ENCODE assay signal across 8 cellular contexts in the genomic region with DNA sequence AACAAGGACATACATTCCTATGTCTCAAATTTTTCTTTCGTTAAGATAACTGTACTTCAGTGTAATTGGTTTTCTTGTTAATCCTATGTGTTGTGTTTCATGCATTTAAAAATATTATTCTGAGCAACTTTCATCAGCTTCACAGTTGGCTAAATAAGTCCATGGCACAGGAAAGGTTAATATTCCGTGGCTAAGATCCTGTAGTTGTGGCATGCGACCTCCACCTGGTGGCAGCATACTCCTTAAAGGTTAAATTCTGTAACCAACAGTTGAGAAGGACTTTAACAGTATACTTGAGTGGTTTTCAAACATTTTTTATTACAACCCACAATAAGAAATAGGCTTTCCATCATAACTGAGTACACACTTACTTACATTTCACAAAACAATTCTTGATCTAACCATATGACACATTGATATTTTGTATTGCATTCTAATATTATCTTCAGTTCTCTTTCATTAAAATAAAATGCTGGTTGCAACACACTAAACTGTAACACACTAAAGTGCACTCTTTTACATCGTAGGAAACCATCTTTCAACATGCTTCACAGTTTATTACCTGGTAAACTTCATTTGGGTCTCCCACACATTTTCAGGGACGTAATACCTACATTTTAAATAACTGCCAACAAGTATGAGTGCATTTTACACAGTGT.
A peak's percentile ranks its signal among the peaks of the same experiment; 100 is the strongest.
DNase-seq lines count a peak whose midpoint lies in the region; ATAC-seq, FAIRE-seq and TF ChIP-seq lines count a peak whose summit lies in the region.

No MANE protein-coding gene starts in this region.

- in situ Hi-C loops in K562 (cut with MboI): no loop called here

- H3K4me1 ChIP-seq in PC-9 (replicated peaks; ENCODE audit: insufficient read depth) (peaks cover 29% of the 10 kb centered on the region), K562 (replicated peaks in 1 of 2; ENCODE audit: control insufficient read depth in 2 of 2, insufficient read depth in 2 of 2, low read length in 2 of 2) (no peaks in the 10 kb centered on the region; a peak in 1 of 5 replicates)

- BruUV-seq in PC-9 (replicated peaks; lab: Mats Ljungman, UMichigan): no TSS peak
- no TSS peak for BruUV-seq in K562 (replicated peaks; lab: Mats Ljungman, UMichigan)

- no peak overlapping the region for H3K4me2 ChIP-seq in PC-9
- H3K4me2 ChIP-seq in K562 (ENCODE audit: insufficient read depth, low read length): no peak overlapping the region

- TF ChIP-seq EP300 in Ishikawa (IDR thresholded peaks at IDR 0.05; ENCODE audit: borderline replicate concordance): no peak
- no peak for TF ChIP-seq EP300 in K562 (IDR thresholded peaks at IDR 0.05; ENCODE audit: low read length)

- no peak overlapping the region for H3K4me3 ChIP-seq in PC-9
- H3K4me3 ChIP-seq in K562: no peak overlapping the region

- H3K9me3 ChIP-seq in PC-9 (ENCODE audit: insufficient read depth, low read depth) (no peaks in the 10 kb centered on the region), K562 (replicated peaks; ENCODE audit: control insufficient read depth, insufficient read depth, low read depth, low read length) (no peaks in the 10 kb centered on the region)

- 25% methylated on average over 5 of the region's 5 CpGs for WGBS in K562 (ENCODE audit: insufficient coverage, low coverage, missing lambda C conversion rate)

- H3K36me3 ChIP-seq in PC-9 (ENCODE audit: low read depth) (no peaks in the 10 kb centered on the region), K562 (ENCODE audit: control insufficient read depth, insufficient read depth, low read length) (no peaks in the 10 kb centered on the region)

- no peak for TF ChIP-seq POLR2A in K562 (conservative IDR thresholded peaks at IDR 0.05)

- TF ChIP-seq RAD21 in Ishikawa (IDR thresholded peaks at IDR 0.05; ENCODE audit: low read depth) (peak; percentile 89), K562 (CRISPR knock-in tag; conservative IDR thresholded peaks at IDR 0.05 in 1 of 2, IDR thresholded peaks at IDR 0.05 in 1 of 2) (peak; percentile 58 to 78)

- TF ChIP-seq CTCF in PC-9 (conservative IDR thresholded peaks at IDR 0.05): peak; percentile 87
- peak; percentile 50 to 66 (median 62); a peak in 5 of 6 replicates for TF ChIP-seq CTCF in K562 (IDR thresholded peaks at IDR 0.05 in 2 of 3, conservative IDR thresholded peaks at IDR 0.05 in 1 of 3; ENCODE audit: insufficient read depth in 2 of 3, low read depth in 1 of 3, low read length in 3 of 3)

- no peaks in the 10 kb centered on the region for H3K9me2 ChIP-seq in PC-9 (ENCODE audit: insufficient read depth)

- H3K27ac ChIP-seq in PC-9 (no peak overlapping the region), K562 (ENCODE audit: extremely low read depth, low read depth, low read length) (no peak overlapping the region)

- H3F3A ChIP-seq in PC-9 (ENCODE audit: insufficient read depth, low read depth): peaks cover 5% of the 10 kb centered on the region

- peak; percentile 81 for ATAC-seq in K562

- no peaks in the 10 kb centered on the region for H3K9me1 ChIP-seq in K562 (ENCODE audit: control insufficient read depth, insufficient read depth, low read length)

- POLR2A ChIA-PET in PC-9 (lab: Charles Lee; ENCODE audit: unreplicated experiment) (interaction anchor here (0.7 kb wide), 1 partner anchor 1420 kb away, joined by 3 read pairs; no protein-coding TSS in a partner anchor), K562 (lab: Yijun Ruan, JAX) (no interaction called here)

- H4K20me1 ChIP-seq in PC-9 (ENCODE audit: insufficient read depth) (no peaks in the 10 kb centered on the region), K562 (replicated peaks; ENCODE audit: control insufficient read depth, insufficient read depth, low read length) (no peaks in the 10 kb centered on the region)

- peak; percentile 73 for DNase-seq in COLO668 (lab: John Stamatoyannopoulos, UW; ENCODE audit: unreplicated experiment)
- peak; percentile 13 for DNase-seq in GM19239 (ENCODE audit: insufficient read length, low spot score)
- peak; percentile 51 to 60 for DNase-seq in PC-9
- peak; percentile 15 to 58 (median 28) for DNase-seq in K562 (ENCODE audit: extremely low read depth in 1 of 4, low spot score in 3 of 4)
- DNase-seq in inferior parietal cortex (ENCODE audit: extremely low spot score): peak; percentile 70
- peak; percentile 44 to 55 for DNase-seq in stimulated activated CD4-positive, alpha-beta T cell treated with anti-CD3 and anti-CD28 coated beads, Interleukin-2, amount 100 ng/mL, for 24 hours
- no peak for DNase-seq in occipital lobe (lab: John Stamatoyannopoulos, UW)

- FAIRE-seq in GM19239 (lab: Jason Lieb, UNC) (peak; percentile 85), K562 (lab: Jason Lieb, UNC) (peak; percentile 83)

- intact Hi-C loops in PC-9 (cut with micrococcal nuclease; ENCODE audit: unreplicated experiment) (loop anchor here (1.0 to 10.0 kb wide), 8 partner anchors 104 to 990 kb away; no protein-coding TSS in a partner anchor), K562 (cut with micrococcal nuclease) (loop anchor here (5.0 kb wide), 1 partner anchor 94 kb away; no protein-coding TSS in a partner anchor)

- no peak overlapping the region for H3K9ac ChIP-seq in K562 (ENCODE audit: insufficient read depth in 1 of 2, low read depth in 2 of 2, low read length in 2 of 2)

- 0 out of 2 replicates have a peak, but pooled peaks cover 5% of the 10 kb centered on the region for H3K79me2 ChIP-seq in PC-9 (ENCODE audit: low read depth)
- H3K79me2 ChIP-seq in K562 (ENCODE audit: control insufficient read depth, insufficient read depth, low read length): no peaks in the 10 kb centered on the region

- no peaks in the 10 kb centered on the region for H3K27me3 ChIP-seq in PC-9 (ENCODE audit: insufficient read depth, low read depth)
- H3K27me3 ChIP-seq in K562 (ENCODE audit: control insufficient read depth in 2 of 2, insufficient read depth in 2 of 2, low read length in 2 of 2): no peaks in the 10 kb centered on the region

- CTCF ChIA-PET in PC-9 (lab: Charles Lee): interaction anchor here (0.6 to 1.0 kb wide), 3 partner anchors 12 to 78 kb away, joined by 3 read pairs; no protein-coding TSS in a partner anchor
- CTCF ChIA-PET in K562 (lab: Yijun Ruan, JAX; ENCODE audit: low intra/inter-chr PET ratio): interaction anchor here (0.5 to 1.4 kb wide), 3 partner anchors 84 to 988 kb away, joined by 4 to 7 read pairs (median 4); no protein-coding TSS in a partner anchor

- H2AFZ ChIP-seq in PC-9 (no peak overlapping the region), K562 (ENCODE audit: low read depth, low read length) (no peak overlapping the region)

TF ChIP-seq in Ishikawa, 13 proteins besides CTCF, POLR2A, EP300 and RAD21 (continues in another document):
- TF ChIP-seq, protein P1, sequence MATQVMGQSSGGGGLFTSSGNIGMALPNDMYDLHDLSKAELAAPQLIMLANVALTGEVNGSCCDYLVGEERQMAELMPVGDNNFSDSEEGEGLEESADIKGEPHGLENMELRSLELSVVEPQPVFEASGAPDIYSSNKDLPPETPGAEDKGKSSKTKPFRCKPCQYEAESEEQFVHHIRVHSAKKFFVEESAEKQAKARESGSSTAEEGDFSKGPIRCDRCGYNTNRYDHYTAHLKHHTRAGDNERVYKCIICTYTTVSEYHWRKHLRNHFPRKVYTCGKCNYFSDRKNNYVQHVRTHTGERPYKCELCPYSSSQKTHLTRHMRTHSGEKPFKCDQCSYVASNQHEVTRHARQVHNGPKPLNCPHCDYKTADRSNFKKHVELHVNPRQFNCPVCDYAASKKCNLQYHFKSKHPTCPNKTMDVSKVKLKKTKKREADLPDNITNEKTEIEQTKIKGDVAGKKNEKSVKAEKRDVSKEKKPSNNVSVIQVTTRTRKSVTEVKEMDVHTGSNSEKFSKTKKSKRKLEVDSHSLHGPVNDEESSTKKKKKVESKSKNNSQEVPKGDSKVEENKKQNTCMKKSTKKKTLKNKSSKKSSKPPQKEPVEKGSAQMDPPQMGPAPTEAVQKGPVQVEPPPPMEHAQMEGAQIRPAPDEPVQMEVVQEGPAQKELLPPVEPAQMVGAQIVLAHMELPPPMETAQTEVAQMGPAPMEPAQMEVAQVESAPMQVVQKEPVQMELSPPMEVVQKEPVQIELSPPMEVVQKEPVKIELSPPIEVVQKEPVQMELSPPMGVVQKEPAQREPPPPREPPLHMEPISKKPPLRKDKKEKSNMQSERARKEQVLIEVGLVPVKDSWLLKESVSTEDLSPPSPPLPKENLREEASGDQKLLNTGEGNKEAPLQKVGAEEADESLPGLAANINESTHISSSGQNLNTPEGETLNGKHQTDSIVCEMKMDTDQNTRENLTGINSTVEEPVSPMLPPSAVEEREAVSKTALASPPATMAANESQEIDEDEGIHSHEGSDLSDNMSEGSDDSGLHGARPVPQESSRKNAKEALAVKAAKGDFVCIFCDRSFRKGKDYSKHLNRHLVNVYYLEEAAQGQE (IDR thresholded peaks at IDR 0.05; ENCODE audit: low read depth): no peak
- TF ChIP-seq YY1 (IDR thresholded peaks at IDR 0.05; ENCODE audit: low read depth): no peak
- no peak for TF ChIP-seq NFIC (IDR thresholded peaks at IDR 0.05)

TF ChIP-seq in K562, 482 proteins besides CTCF, POLR2A, EP300 and RAD21:
- TF ChIP-seq RBM25 (IDR thresholded peaks at IDR 0.05; ENCODE audit: low read depth, low read length, severe bottlenecking) (peak; percentile 23), SMC3 (conservative IDR thresholded peaks at IDR 0.05; ENCODE audit: insufficient read depth, low read depth, low read length) (peak; percentile 45; the same call in 1 of the 2 replicates), DEAF1 (CRISPR knock-in tag; IDR thresholded peaks at IDR 0.05) (peak; percentile 46), DMBX1 (CRISPR knock-in tag; IDR thresholded peaks at IDR 0.05; ENCODE audit: borderline replicate concordance) (no peak), SMARCE1 (IDR thresholded peaks at IDR 0.05) (no peak), RBBP5 (IDR thresholded peaks at IDR 0.05; ENCODE audit: borderline replicate concordance, insufficient read depth, low read length, poor library complexity, severe bottlenecking) (no peak)
